ENCODE assay signal across 14 cellular contexts in genomic region chr20:32249030-32249738, GRCh38.
DNase-seq lines count a peak whose midpoint lies in the region; ATAC-seq lines count a peak whose summit lies in the region.
"Had no signal": no experiment of that assay in that cellular context is flagged by ENCODE, and none has a peak within 500 bp of the region (broad histone marks: within the 10 kb centered on the region; RNA-seq: fewer than 3 reads in every experiment).

No MANE protein-coding gene starts in this region.

- H3K4me1 Mint-ChIP-seq in activated naive CD8-positive, alpha-beta T cell treated with anti-CD3 and anti-CD28 coated beads, Interleukin-2, amount 50 U/mL, for 24 hours, result peaks cover 81% of the 10 kb centered on the region
- peaks cover 21 to 25% of the 10 kb centered on the region in 2 donors for H3K4me1 Mint-ChIP-seq in stimulated activated naive B cell treated with anti-CD40 and anti-IgM and Interleukin-4, amounts not matched to agents 10 μg/mL and 1 μg/mL and 100 μg/mL, for 72 hours

- ATAC-seq in activated naive CD8-positive, alpha-beta T cell treated with anti-CD3 and anti-CD28 coated beads, Interleukin-2, amount 50 U/mL, for 24 hours, result peak; percentile 75
- peak; percentile 46 to 51 for ATAC-seq in stimulated activated naive B cell treated with anti-CD40 and anti-IgM and Interleukin-4, amounts not matched to agents 10 μg/mL and 1 μg/mL and 100 μg/mL, for 72 hours (replicated peaks)
- ATAC-seq in GM19023 (IDR thresholded peaks at IDR 0.05; ENCODE audit: unreplicated experiment) (no peak), GM19463 (IDR thresholded peaks at IDR 0.05; ENCODE audit: unreplicated experiment) (no peak), GM21360 (IDR thresholded peaks at IDR 0.05; ENCODE audit: unreplicated experiment) (no peak)
- ATAC-seq: A549, esophagus mucosa had no signal

- peaks cover 22% of the 10 kb centered on the region for H3K36me3 Mint-ChIP-seq in activated naive CD8-positive, alpha-beta T cell treated with anti-CD3 and anti-CD28 coated beads, Interleukin-2, amount 50 U/mL, for 24 hours (ENCODE audit: low read depth)
- H3K36me3 Mint-ChIP-seq in stimulated activated naive B cell treated with anti-CD40 and anti-IgM and Interleukin-4, amounts not matched to agents 10 μg/mL and 1 μg/mL and 100 μg/mL, for 72 hours, result peaks cover 4 to 5% of the 10 kb centered on the region in 2 donors

- H3K27ac Mint-ChIP-seq in activated naive CD8-positive, alpha-beta T cell treated with anti-CD3 and anti-CD28 coated beads, Interleukin-2, amount 50 U/mL, for 24 hours, result peak overlapping the region; percentile 98
- no peak overlapping the region for H3K27ac Mint-ChIP-seq in stimulated activated naive B cell treated with anti-CD40 and anti-IgM and Interleukin-4, amounts not matched to agents 10 μg/mL and 1 μg/mL and 100 μg/mL, for 72 hours

- peak overlapping the region; percentile 49 for H3K4me3 Mint-ChIP-seq in activated naive CD8-positive, alpha-beta T cell treated with anti-CD3 and anti-CD28 coated beads, Interleukin-2, amount 50 U/mL, for 24 hours
- H3K4me3 Mint-ChIP-seq in stimulated activated naive B cell treated with anti-CD40 and anti-IgM and Interleukin-4, amounts not matched to agents 10 μg/mL and 1 μg/mL and 100 μg/mL, for 72 hours, result no peak overlapping the region

- H3K9me3 Mint-ChIP-seq in activated naive CD8-positive, alpha-beta T cell treated with anti-CD3 and anti-CD28 coated beads, Interleukin-2, amount 50 U/mL, for 24 hours, result peaks cover 5% of the 10 kb centered on the region
- H3K9me3 Mint-ChIP-seq in stimulated activated naive B cell treated with anti-CD40 and anti-IgM and Interleukin-4, amounts not matched to agents 10 μg/mL and 1 μg/mL and 100 μg/mL, for 72 hours, result peaks cover 5% of the 10 kb centered on the region in 2 donors

- DNase-seq in activated CD8-positive, alpha-beta memory T cell treated with anti-CD3 and anti-CD28 coated beads for 24 hours, result peak; percentile 66
- no peak for DNase-seq in activated CD8-positive, alpha-beta memory T cell treated with anti-CD3 and anti-CD28 coated beads, Interleukin-2, amount 50 U/mL, for 4 hours
- DNase-seq in T-helper 22 cell (ENCODE audit: low read depth), result peak; percentile 36
- peak; percentile 34 for DNase-seq in activated naive CD8-positive, alpha-beta T cell treated with anti-CD3 and anti-CD28 coated beads, Interleukin-2, amount 50 U/mL, for 24 hours
- DNase-seq in stimulated activated naive B cell treated with anti-CD40 and anti-IgM and Interleukin-4, amounts not matched to agents 10 μg/mL and 1 μg/mL and 100 μg/mL, for 72 hours, result no peak
- DNase-seq: caudate nucleus, H7, NCI-H1694 treated with DMSO at 0.1 percent for 48 hours, SK-N-SH had no signal

- no peaks in the 10 kb centered on the region for H3K27me3 Mint-ChIP-seq in activated naive CD8-positive, alpha-beta T cell treated with anti-CD3 and anti-CD28 coated beads, Interleukin-2, amount 50 U/mL, for 24 hours
- no peaks in the 10 kb centered on the region for H3K27me3 Mint-ChIP-seq in stimulated activated naive B cell treated with anti-CD40 and anti-IgM and Interleukin-4, amounts not matched to agents 10 μg/mL and 1 μg/mL and 100 μg/mL, for 72 hours

Comparison
In these comparisons a context has a peak if more than half of its experiments do, and no peak if none do; other contexts are left out.
1. DNase-seq: peak in activated CD8-positive, alpha-beta memory T cell treated with anti-CD3 and anti-CD28 coated beads for 24 hours (single experiment), T-helper 22 cell (single experiment) and activated naive CD8-positive, alpha-beta T cell treated with anti-CD3 and anti-CD28 coated beads, Interleukin-2, amount 50 U/mL, for 24 hours (single experiment); none in activated CD8-positive, alpha-beta memory T cell treated with anti-CD3 and anti-CD28 coated beads, Interleukin-2, amount 50 U/mL, for 4 hours (single experiment) and stimulated activated naive B cell treated with anti-CD40 and anti-IgM and Interleukin-4, amounts not matched to agents 10 μg/mL and 1 μg/mL and 100 μg/mL, for 72 hours (single experiment).
2. ATAC-seq: peak in activated naive CD8-positive, alpha-beta T cell treated with anti-CD3 and anti-CD28 coated beads, Interleukin-2, amount 50 U/mL, for 24 hours (single experiment) and stimulated activated naive B cell treated with anti-CD40 and anti-IgM and Interleukin-4, amounts not matched to agents 10 μg/mL and 1 μg/mL and 100 μg/mL, for 72 hours (2 of 2); none in GM19023 (single experiment), GM19463 (single experiment) and GM21360 (single experiment).